Comparison of ENCODE assay signal across 17 cellular contexts in the genomic region with DNA sequence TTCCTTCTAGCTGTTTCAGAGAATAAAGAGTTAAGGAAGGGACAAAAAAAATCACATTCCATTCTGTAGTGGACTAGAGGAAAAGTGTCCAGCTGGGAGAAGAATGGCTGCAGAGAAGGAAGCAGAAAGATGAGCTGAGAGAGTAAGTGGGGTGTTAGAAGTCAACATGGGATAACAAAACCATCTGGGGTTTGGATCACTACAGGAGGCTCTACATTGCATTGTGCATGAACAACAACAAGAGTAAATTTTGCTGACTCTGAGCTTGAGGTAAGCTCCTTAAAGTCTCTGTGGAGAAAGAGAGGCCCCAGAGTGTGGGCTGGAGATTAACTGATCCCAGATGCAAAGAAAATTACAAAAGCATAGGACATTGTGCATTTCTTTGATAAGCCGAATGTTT.
"Had no signal": no experiment of that assay in that cellular context is flagged by ENCODE, and none has a peak within 500 bp of the region (broad histone marks: within the 10 kb centered on the region; RNA-seq: fewer than 3 reads in every experiment).

No MANE protein-coding gene starts in this region.

- H3K27ac Mint-ChIP-seq: activated naive CD8-positive, alpha-beta T cell; mesothelial cell of epicardium; natural killer cell treated with Interleukin-12 subunit alpha and Interleukin-12 subunit beta and Interleukin-15 and Interleukin-18, amount 100 ng/mL, for 72 hours had no signal

- H3K9me3 ChIP-seq: tibial artery, vagina had no signal

- ATAC-seq: left lobe of liver; natural killer cell treated with Interleukin-12 subunit alpha and Interleukin-12 subunit beta and Interleukin-15 and Interleukin-18, amount 100 ng/mL, for 72 hours; stimulated activated naive CD8-positive, alpha-beta T cell treated with anti-CD3 and anti-CD28 coated beads, Interleukin-15, Interleukin-2, amounts not matched to agents 100 U/mL and 50 U/mL, for 24 hours had no signal

- H3K4me3 ChIP-seq: tibial artery, vagina had no signal

- H3K36me3 Mint-ChIP-seq: activated naive CD8-positive, alpha-beta T cell; mesothelial cell of epicardium; natural killer cell treated with Interleukin-12 subunit alpha and Interleukin-12 subunit beta and Interleukin-15 and Interleukin-18, amount 100 ng/mL, for 72 hours had no signal

- H3K27me3 ChIP-seq: tibial artery, vagina had no signal

- H3K27me3 Mint-ChIP-seq: natural killer cell treated with Interleukin-12 subunit alpha and Interleukin-12 subunit beta and Interleukin-15 and Interleukin-18, amount 100 ng/mL, for 72 hours had no signal

- H3K4me1 ChIP-seq: tibial artery, vagina had no signal

- H3K4me3 Mint-ChIP-seq: activated naive CD8-positive, alpha-beta T cell; mesothelial cell of epicardium; natural killer cell treated with Interleukin-12 subunit alpha and Interleukin-12 subunit beta and Interleukin-15 and Interleukin-18, amount 100 ng/mL, for 72 hours had no signal

- FAIRE-seq: endometrium, kidney had no signal

- H3K27ac ChIP-seq: tibial artery, vagina, VCaP had no signal

- DNase-seq: activated CD4-positive, alpha-beta T cell treated with anti-CD3 and anti-CD28 coated beads, Interleukin-2, amount 50 U/mL, for 48 hours; amniotic stem cell; erythroblast; head of caudate nucleus; kidney; stimulated activated CD4-positive, alpha-beta T cell treated with anti-CD3 and anti-CD28 coated beads, Interleukin-2, amount 100 ng/mL, for 24 hours; stimulated activated naive CD8-positive, alpha-beta T cell treated with anti-CD3 and anti-CD28 coated beads, Interleukin-15, Interleukin-2, amounts not matched to agents 100 U/mL and 50 U/mL, for 24 hours; substantia nigra; T-helper 2 cell; tibial artery had no signal

- H3K36me3 ChIP-seq: tibial artery, vagina had no signal

- H3K9me3 Mint-ChIP-seq: natural killer cell treated with Interleukin-12 subunit alpha and Interleukin-12 subunit beta and Interleukin-15 and Interleukin-18, amount 100 ng/mL, for 72 hours had no signal
